1 cellular context compared by ENCODE assay signal in the genomic region with DNA sequence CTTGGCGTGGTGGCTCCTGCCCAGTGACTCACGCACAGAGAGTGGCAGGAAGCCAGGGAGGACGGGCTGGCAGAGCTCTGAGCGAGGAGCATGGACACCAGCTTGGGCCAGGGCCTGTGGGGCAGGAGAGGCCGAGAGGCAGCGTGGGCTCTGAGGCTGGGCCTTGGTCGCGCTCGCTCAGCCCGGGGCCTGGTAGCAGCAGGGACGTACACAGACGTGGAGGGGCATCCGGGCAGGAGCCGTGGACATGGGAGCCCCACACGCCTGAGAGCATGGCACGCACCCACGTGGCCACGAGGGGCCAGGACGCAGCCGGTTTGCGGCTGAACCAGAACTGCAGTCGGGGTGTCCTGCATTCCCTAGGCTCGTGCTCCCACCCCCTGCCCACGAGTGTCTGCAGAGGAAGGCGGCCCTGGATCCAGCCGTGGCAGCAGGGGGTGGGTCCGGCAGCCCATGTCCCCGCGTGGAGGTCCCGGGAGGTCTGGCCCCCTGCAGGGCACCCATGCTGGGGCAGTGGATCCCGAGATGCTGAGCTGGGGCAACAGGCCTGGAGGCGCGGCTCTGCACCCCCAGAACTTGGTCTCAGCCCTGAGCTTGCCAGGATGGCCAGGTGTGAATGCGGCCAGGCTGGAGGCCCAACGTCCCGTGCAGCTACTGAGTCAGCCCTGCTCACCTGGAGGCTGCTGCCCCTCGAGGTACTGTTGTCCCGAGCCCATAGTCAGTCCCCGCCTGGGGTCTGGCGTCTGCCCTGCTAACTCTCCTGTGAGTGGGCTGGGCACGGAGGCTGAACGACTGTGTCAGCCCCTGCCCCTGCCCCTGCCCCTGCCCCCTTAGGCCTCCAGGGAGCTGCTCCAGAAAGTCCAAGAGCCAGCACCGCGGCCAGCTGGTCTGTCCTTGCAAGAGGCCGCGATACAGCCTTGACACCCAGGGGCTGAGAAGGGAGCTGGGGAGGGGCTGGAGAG.
TF ChIP-seq lines count a peak whose summit lies in the region.

No MANE protein-coding gene starts in this region.

TF ChIP-seq in H1, 55 proteins besides CTCF, POLR2A, EP300 and RAD21 (continued from another document):
- TF ChIP-seq, protein P1, sequence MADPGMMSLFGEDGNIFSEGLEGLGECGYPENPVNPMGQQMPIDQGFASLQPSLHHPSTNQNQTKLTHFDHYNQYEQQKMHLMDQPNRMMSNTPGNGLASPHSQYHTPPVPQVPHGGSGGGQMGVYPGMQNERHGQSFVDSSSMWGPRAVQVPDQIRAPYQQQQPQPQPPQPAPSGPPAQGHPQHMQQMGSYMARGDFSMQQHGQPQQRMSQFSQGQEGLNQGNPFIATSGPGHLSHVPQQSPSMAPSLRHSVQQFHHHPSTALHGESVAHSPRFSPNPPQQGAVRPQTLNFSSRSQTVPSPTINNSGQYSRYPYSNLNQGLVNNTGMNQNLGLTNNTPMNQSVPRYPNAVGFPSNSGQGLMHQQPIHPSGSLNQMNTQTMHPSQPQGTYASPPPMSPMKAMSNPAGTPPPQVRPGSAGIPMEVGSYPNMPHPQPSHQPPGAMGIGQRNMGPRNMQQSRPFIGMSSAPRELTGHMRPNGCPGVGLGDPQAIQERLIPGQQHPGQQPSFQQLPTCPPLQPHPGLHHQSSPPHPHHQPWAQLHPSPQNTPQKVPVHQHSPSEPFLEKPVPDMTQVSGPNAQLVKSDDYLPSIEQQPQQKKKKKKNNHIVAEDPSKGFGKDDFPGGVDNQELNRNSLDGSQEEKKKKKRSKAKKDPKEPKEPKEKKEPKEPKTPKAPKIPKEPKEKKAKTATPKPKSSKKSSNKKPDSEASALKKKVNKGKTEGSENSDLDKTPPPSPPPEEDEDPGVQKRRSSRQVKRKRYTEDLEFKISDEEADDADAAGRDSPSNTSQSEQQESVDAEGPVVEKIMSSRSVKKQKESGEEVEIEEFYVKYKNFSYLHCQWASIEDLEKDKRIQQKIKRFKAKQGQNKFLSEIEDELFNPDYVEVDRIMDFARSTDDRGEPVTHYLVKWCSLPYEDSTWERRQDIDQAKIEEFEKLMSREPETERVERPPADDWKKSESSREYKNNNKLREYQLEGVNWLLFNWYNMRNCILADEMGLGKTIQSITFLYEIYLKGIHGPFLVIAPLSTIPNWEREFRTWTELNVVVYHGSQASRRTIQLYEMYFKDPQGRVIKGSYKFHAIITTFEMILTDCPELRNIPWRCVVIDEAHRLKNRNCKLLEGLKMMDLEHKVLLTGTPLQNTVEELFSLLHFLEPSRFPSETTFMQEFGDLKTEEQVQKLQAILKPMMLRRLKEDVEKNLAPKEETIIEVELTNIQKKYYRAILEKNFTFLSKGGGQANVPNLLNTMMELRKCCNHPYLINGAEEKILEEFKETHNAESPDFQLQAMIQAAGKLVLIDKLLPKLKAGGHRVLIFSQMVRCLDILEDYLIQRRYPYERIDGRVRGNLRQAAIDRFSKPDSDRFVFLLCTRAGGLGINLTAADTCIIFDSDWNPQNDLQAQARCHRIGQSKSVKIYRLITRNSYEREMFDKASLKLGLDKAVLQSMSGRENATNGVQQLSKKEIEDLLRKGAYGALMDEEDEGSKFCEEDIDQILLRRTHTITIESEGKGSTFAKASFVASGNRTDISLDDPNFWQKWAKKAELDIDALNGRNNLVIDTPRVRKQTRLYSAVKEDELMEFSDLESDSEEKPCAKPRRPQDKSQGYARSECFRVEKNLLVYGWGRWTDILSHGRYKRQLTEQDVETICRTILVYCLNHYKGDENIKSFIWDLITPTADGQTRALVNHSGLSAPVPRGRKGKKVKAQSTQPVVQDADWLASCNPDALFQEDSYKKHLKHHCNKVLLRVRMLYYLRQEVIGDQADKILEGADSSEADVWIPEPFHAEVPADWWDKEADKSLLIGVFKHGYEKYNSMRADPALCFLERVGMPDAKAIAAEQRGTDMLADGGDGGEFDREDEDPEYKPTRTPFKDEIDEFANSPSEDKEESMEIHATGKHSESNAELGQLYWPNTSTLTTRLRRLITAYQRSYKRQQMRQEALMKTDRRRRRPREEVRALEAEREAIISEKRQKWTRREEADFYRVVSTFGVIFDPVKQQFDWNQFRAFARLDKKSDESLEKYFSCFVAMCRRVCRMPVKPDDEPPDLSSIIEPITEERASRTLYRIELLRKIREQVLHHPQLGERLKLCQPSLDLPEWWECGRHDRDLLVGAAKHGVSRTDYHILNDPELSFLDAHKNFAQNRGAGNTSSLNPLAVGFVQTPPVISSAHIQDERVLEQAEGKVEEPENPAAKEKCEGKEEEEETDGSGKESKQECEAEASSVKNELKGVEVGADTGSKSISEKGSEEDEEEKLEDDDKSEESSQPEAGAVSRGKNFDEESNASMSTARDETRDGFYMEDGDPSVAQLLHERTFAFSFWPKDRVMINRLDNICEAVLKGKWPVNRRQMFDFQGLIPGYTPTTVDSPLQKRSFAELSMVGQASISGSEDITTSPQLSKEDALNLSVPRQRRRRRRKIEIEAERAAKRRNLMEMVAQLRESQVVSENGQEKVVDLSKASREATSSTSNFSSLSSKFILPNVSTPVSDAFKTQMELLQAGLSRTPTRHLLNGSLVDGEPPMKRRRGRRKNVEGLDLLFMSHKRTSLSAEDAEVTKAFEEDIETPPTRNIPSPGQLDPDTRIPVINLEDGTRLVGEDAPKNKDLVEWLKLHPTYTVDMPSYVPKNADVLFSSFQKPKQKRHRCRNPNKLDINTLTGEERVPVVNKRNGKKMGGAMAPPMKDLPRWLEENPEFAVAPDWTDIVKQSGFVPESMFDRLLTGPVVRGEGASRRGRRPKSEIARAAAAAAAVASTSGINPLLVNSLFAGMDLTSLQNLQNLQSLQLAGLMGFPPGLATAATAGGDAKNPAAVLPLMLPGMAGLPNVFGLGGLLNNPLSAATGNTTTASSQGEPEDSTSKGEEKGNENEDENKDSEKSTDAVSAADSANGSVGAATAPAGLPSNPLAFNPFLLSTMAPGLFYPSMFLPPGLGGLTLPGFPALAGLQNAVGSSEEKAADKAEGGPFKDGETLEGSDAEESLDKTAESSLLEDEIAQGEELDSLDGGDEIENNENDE (IDR thresholded peaks at IDR 0.05; ENCODE audit: insufficient replicate concordance, low read length), result no peak
- no peak for TF ChIP-seq RBBP5 (IDR thresholded peaks at IDR 0.05; ENCODE audit: borderline replicate concordance, low read depth, low read length)
- no peak for TF ChIP-seq NANOG (IDR thresholded peaks at IDR 0.05; ENCODE audit: insufficient read depth, low read depth, low read length, poor library complexity, severe bottlenecking)
- TF ChIP-seq BCL11A (IDR thresholded peaks at IDR 0.05; ENCODE audit: low read depth in 2 of 2, low read length in 2 of 2), result no peak
- no peak for TF ChIP-seq POLR2AphosphoS5 (IDR thresholded peaks at IDR 0.05; ENCODE audit: low read depth, low read length)
- TF ChIP-seq ATF2 (IDR thresholded peaks at IDR 0.05; ENCODE audit: low read length), result no peak
- TF ChIP-seq CREB1 (IDR thresholded peaks at IDR 0.05), result no peak
- no peak for TF ChIP-seq SIRT6 (IDR thresholded peaks at IDR 0.05; ENCODE audit: low read length)
